26 cellular contexts compared by ENCODE assay signal in the genomic region with DNA sequence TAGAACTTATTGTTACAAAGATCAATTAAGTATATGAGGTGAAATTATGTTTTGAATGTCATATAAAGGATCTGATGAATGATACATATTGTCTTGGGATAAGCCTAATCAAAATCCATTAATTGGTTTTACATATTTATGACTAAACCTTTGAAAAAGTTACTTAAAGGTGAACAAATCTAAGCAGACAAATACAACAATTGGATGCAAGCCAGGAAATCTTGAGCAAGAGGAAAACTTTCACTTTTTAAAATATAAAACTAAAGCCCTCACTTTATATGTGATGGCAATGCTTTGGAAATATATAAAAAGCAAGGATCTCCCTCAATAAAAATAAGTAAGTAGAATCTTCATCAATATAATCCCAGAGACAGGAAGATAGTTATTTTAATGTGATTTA.
DNase-seq lines count a peak whose midpoint lies in the region; ATAC-seq, FAIRE-seq and TF ChIP-seq lines count a peak whose summit lies in the region.
"Had no signal": no experiment of that assay in that cellular context is flagged by ENCODE, and none has a peak within 500 bp of the region (broad histone marks: within the 10 kb centered on the region; RNA-seq: fewer than 3 reads in every experiment).

No MANE protein-coding gene starts in this region.

- ATAC-seq in GM18517 (IDR thresholded peaks at IDR 0.05; ENCODE audit: unreplicated experiment) (no peak), HG03139 (IDR thresholded peaks at IDR 0.05; ENCODE audit: unreplicated experiment) (no peak)
- ATAC-seq: CD8-positive, alpha-beta T cell; K562; PC-3; Right ventricle myocardium inferior had no signal

- no peak for TF ChIP-seq POLR2A in GM12892 (IDR thresholded peaks at IDR 0.05; ENCODE audit: low read depth, low read length)

- H3K27me3 ChIP-seq in bronchial epithelial cell (ENCODE audit: control insufficient read depth, insufficient read depth, low read length) (no peaks in the 10 kb centered on the region), endocrine pancreas (ENCODE audit: control insufficient read depth, insufficient read depth, low read length) (no peaks in the 10 kb centered on the region), tibial artery (no peaks in the 10 kb centered on the region), SJCRH30 (no peaks in the 10 kb centered on the region)

- H3K9ac ChIP-seq in endocrine pancreas (ENCODE audit: control insufficient read depth, insufficient read depth, low read length): no peak overlapping the region

- H3K4me3 ChIP-seq in bronchial epithelial cell (ENCODE audit: low read depth, low read length) (no peak overlapping the region), endocrine pancreas (ENCODE audit: control insufficient read depth, insufficient read depth, low read length) (peak overlapping the region; percentile 34), fibroblast of pulmonary artery (replicated peaks; ENCODE audit: low read depth, low read length) (no peak overlapping the region), tibial artery (no peak overlapping the region), SJCRH30 (no peak overlapping the region)
- H3K4me3 ChIP-seq: K562 had no signal

- FAIRE-seq in bronchial epithelial cell (lab: Jason Lieb, UNC) (no peak), GM12892 (lab: Jason Lieb, UNC) (no peak)
- FAIRE-seq: G401.6, HepG2, K562 had no signal

- TF ChIP-seq CTCF in bronchial epithelial cell (IDR thresholded peaks at IDR 0.05; ENCODE audit: insufficient read depth, low read length, severe bottlenecking) (no peak), fibroblast of pulmonary artery (IDR thresholded peaks at IDR 0.05; ENCODE audit: low read length, missing control alignments) (no peak), tibial artery (IDR thresholded peaks at IDR 0.05) (no peak)

- DNase-seq in bronchial epithelial cell (ENCODE audit: low read depth) (peak; percentile 26), fibroblast of pulmonary artery (ENCODE audit: low read depth) (peak; percentile 56), tibial artery (no peak), GM12892 (ENCODE audit: insufficient read length) (no peak), SJCRH30 (no peak)
- DNase-seq: Caco-2; CD8-positive, alpha-beta T cell; H7; Kasumi-1; MV-4-11; NCI-H1105; NCI-H1436 treated with DMSO at 0.1 percent for 48 hours; NCI-H187 treated with DMSO at 0.1 percent for 48 hours; NCI-H2171 treated with DMSO at 0.1 percent for 48 hours; NCI-H345; NCI-H524; NCI-H774; PC-3 had no signal

- H3K36me3 ChIP-seq in bronchial epithelial cell (ENCODE audit: control insufficient read depth, insufficient read depth, low read length) (no peaks in the 10 kb centered on the region), endocrine pancreas (ENCODE audit: control insufficient read depth, insufficient read depth, low read length) (no peaks in the 10 kb centered on the region), tibial artery (no peaks in the 10 kb centered on the region), SJCRH30 (no peaks in the 10 kb centered on the region)

- intact Hi-C loops in tibial artery (cut with DNase I; ENCODE audit: low total_unique reads): no loop called here

- H3K27ac ChIP-seq in tibial artery: peak overlapping the region; percentile 2 to 9
- H3K27ac ChIP-seq in SJCRH30: no peak overlapping the region
- H3K27ac ChIP-seq: C4-2B had no signal

- no peaks in the 10 kb centered on the region for H3K9me3 ChIP-seq in endocrine pancreas (ENCODE audit: control insufficient read depth, low read length)
- no peaks in the 10 kb centered on the region for H3K9me3 ChIP-seq in tibial artery
- peaks cover under 1% of the 10 kb centered on the region; the same call in 1 of the 2 replicates for H3K9me3 ChIP-seq in SJCRH30 (replicated peaks)

- peaks cover 17% of the 10 kb centered on the region for H3K4me1 ChIP-seq in endocrine pancreas (ENCODE audit: control insufficient read depth, insufficient read depth, low read length)
- peaks cover 0 to 46% (median 3%) of the 10 kb centered on the region in 4 donors for H3K4me1 ChIP-seq in tibial artery
- H3K4me1 ChIP-seq in SJCRH30: no peaks in the 10 kb centered on the region
- H3K4me1 ChIP-seq: Caco-2 had no signal

Comparison
In these comparisons a context has a peak if more than half of its experiments do, and no peak if none do; other contexts are left out.
1. DNase-seq: peak in bronchial epithelial cell (single experiment) and fibroblast of pulmonary artery (single experiment); none in tibial artery (0 of 2), GM12892 (single experiment) and SJCRH30 (0 of 2).